ENCODE assay signal across 10 cellular contexts in the genomic region with DNA sequence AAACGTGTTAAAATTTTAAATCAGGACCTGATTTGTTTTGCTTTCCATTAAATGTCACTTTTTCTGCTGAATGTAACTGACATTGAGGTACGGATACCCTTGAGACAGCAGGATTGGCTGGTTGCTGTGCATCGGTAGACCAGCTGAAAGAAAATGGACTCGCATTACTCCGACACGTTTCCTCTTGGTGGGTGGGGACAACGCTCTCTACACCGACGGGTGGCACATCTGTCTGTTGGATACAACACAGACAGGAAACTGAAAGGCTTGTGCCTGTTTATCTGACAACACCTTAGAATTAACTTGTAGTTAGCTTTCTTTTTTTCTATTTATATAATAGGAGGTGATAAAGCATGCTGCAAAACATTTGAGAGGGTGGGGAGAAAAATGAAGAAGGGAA. TPM values are rescaled to one million over a fixed set of nuclear protein-coding genes. Genes with fewer than 3 reads are reported as not detected.
DNase-seq lines count a peak whose midpoint lies in the region; ATAC-seq and TF ChIP-seq lines count a peak whose summit lies in the region.
"Had no signal": no experiment of that assay in that cellular context is flagged by ENCODE, and none has a peak within 500 bp of the region (broad histone marks: within the 10 kb centered on the region; RNA-seq: fewer than 3 reads in every experiment).

No MANE protein-coding gene starts in this region.

- DNase-seq in Peyer's patch (peak in 2 of 3 donors; percentile 44 to 58), left ventricle myocardium superior (no peak), NCI-H82 treated with DMSO at 0.1 percent for 48 hours (lab: John Stamatoyannopoulos, UW; ENCODE audit: unreplicated experiment) (no peak), GDM1 (lab: John Stamatoyannopoulos, UW) (no peak), ecto neural progenitor cell (ENCODE audit: low spot score) (no peak)
- DNase-seq in activated CD8-positive, alpha-beta memory T cell treated with anti-CD3 and anti-CD28 coated beads, Interleukin-2, amount 50 U/mL, for 1 hour (ENCODE audit: extremely low read depth): peak; percentile 46
- peak; percentile 32 for DNase-seq in stimulated activated CD8-positive, alpha-beta memory T cell treated with anti-CD3 and anti-CD28 coated beads, Interleukin-12 subunit alpha, Interleukin-12 subunit beta, amount 100 ng/mL, for 4 hours (ENCODE audit: low read depth)
- DNase-seq: lower lobe of right lung had no signal

- no peak for TF ChIP-seq POLR2A in Peyer's patch (IDR thresholded peaks at IDR 0.05)

- H3K36me3 ChIP-seq in Peyer's patch: peaks cover 0 to 15% (median 0%) of the 10 kb centered on the region in 3 donors

- H3K27me3 ChIP-seq in Peyer's patch: no peaks in the 10 kb centered on the region
- H3K27me3 ChIP-seq: thyroid gland had no signal

- intact Hi-C loops in left ventricle myocardium superior (cut with micrococcal nuclease): no loop called here

- H3K27ac ChIP-seq in Peyer's patch: peak overlapping the region in 1 of 4 donors; percentile 6
- H3K27ac ChIP-seq: lower lobe of right lung had no signal

- H3K4me3 ChIP-seq in Peyer's patch: no peak overlapping the region
- H3K4me3 ChIP-seq: lower lobe of right lung, thyroid gland had no signal

- no peaks in the 10 kb centered on the region for H3K9me3 ChIP-seq in Peyer's patch
- H3K9me3 ChIP-seq: lower lobe of right lung, thyroid gland had no signal

- ATAC-seq in left ventricle myocardium superior (peak; percentile 71), GM18511 (IDR thresholded peaks at IDR 0.05; ENCODE audit: unreplicated experiment) (no peak)

- no peak for TF ChIP-seq CTCF in Peyer's patch (IDR thresholded peaks at IDR 0.05)

- peaks cover 0 to 7% (median 0%) of the 10 kb centered on the region in 4 donors for H3K4me1 ChIP-seq in Peyer's patch
- H3K4me1 ChIP-seq: lower lobe of right lung, thyroid gland had no signal

RNA-seq across cellular contexts. Expression of gene PRPF38A, which starts 19.4 kb away (rescaled TPM):
- total RNA-seq in Peyer's patch: 10 to 100 TPM; 14.2 to 20.6 (median 18.7) TPM
- total RNA-seq in left ventricle myocardium superior: 21.6 TPM

RNA-seq across cellular contexts. Expression of gene ORC1, which starts 19.5 kb away (rescaled TPM):
- total RNA-seq in Peyer's patch: 10 to 100 TPM in 1 of 4 donors, 1 to 10 TPM in 3; 1.5 to 19.0 (median 3.7) TPM
- total RNA-seq in left ventricle myocardium superior: 0.32 TPM

RNA-seq across cellular contexts. Expression of gene CC2D1B, which starts 57.8 kb away (rescaled TPM):
- total RNA-seq in Peyer's patch (10 to 100 TPM; 48.4 to 61.2 (median 52.2) TPM), left ventricle myocardium superior (13.0 TPM)

Comparison
In these comparisons a context has a peak if more than half of its experiments do, and no peak if none do; other contexts are left out.
1. DNase-seq: peak in Peyer's patch (2 of 3), activated CD8-positive, alpha-beta memory T cell treated with anti-CD3 and anti-CD28 coated beads, Interleukin-2, amount 50 U/mL, for 1 hour (single experiment) and stimulated activated CD8-positive, alpha-beta memory T cell treated with anti-CD3 and anti-CD28 coated beads, Interleukin-12 subunit alpha, Interleukin-12 subunit beta, amount 100 ng/mL, for 4 hours (single experiment); none in left ventricle myocardium superior (single experiment), NCI-H82 treated with DMSO at 0.1 percent for 48 hours (single experiment), GDM1 (single experiment) and ecto neural progenitor cell (single experiment).